Comparison of ENCODE assay signal across 1 cellular context in the genomic region with DNA sequence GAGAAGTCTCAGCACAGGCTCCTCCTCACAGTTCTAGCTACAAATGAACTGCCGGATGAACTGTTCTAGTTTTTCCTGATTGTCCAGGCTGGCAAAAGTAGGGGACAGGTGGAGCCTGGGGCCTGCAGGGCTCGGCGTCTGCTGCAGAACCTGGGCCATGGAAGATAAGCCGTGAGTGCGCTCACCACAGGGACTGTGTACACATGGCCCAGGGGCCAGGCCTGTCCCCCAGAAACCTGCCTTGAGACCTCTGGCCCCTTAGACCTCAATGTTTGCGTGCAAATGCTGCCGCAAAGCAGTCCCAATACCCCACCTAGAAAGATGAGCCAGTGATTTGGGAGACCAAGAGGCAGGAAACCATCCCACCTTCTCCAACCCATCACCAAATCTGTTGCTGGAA. TPM values are rescaled to one million over a fixed set of nuclear protein-coding genes. Genes with fewer than 3 reads are reported as not detected.
"Had no signal": no experiment of that assay in that cellular context is flagged by ENCODE, and none has a peak within 500 bp of the region (broad histone marks: within the 10 kb centered on the region; RNA-seq: fewer than 3 reads in every experiment).

No MANE protein-coding gene starts in this region.

RNA-seq across cellular contexts. Expression of a gene that starts 12.6 kb away (rescaled TPM):
- total RNA-seq: neural crest cell had no signal
